Comparison of ENCODE assay signal across 1 cellular context in the genomic region with DNA sequence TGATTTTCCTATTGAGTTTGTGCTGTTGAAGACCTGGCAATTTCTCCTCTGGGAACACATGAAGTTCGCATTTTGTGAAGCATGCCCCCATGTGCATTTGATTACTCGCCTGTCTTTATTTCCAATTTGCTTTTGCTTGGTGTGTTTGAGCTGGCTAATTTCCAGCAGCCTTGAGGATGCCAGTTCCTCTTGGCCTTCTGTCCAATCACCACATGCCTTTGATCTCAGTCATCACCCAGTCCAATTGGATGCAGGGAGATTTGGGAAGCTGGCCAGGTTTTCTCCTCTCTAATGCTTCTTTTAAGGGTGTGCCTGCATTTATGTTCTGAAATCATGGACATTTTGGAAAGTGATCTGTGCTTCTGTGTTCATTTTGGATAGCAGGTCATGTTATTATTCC.
TF ChIP-seq lines count a peak whose summit lies in the region.

No MANE protein-coding gene starts in this region.

TF ChIP-seq in GM23338, 12 proteins besides CTCF, POLR2A, EP300 and RAD21 (continued from another document):
- TF ChIP-seq, protein P1, sequence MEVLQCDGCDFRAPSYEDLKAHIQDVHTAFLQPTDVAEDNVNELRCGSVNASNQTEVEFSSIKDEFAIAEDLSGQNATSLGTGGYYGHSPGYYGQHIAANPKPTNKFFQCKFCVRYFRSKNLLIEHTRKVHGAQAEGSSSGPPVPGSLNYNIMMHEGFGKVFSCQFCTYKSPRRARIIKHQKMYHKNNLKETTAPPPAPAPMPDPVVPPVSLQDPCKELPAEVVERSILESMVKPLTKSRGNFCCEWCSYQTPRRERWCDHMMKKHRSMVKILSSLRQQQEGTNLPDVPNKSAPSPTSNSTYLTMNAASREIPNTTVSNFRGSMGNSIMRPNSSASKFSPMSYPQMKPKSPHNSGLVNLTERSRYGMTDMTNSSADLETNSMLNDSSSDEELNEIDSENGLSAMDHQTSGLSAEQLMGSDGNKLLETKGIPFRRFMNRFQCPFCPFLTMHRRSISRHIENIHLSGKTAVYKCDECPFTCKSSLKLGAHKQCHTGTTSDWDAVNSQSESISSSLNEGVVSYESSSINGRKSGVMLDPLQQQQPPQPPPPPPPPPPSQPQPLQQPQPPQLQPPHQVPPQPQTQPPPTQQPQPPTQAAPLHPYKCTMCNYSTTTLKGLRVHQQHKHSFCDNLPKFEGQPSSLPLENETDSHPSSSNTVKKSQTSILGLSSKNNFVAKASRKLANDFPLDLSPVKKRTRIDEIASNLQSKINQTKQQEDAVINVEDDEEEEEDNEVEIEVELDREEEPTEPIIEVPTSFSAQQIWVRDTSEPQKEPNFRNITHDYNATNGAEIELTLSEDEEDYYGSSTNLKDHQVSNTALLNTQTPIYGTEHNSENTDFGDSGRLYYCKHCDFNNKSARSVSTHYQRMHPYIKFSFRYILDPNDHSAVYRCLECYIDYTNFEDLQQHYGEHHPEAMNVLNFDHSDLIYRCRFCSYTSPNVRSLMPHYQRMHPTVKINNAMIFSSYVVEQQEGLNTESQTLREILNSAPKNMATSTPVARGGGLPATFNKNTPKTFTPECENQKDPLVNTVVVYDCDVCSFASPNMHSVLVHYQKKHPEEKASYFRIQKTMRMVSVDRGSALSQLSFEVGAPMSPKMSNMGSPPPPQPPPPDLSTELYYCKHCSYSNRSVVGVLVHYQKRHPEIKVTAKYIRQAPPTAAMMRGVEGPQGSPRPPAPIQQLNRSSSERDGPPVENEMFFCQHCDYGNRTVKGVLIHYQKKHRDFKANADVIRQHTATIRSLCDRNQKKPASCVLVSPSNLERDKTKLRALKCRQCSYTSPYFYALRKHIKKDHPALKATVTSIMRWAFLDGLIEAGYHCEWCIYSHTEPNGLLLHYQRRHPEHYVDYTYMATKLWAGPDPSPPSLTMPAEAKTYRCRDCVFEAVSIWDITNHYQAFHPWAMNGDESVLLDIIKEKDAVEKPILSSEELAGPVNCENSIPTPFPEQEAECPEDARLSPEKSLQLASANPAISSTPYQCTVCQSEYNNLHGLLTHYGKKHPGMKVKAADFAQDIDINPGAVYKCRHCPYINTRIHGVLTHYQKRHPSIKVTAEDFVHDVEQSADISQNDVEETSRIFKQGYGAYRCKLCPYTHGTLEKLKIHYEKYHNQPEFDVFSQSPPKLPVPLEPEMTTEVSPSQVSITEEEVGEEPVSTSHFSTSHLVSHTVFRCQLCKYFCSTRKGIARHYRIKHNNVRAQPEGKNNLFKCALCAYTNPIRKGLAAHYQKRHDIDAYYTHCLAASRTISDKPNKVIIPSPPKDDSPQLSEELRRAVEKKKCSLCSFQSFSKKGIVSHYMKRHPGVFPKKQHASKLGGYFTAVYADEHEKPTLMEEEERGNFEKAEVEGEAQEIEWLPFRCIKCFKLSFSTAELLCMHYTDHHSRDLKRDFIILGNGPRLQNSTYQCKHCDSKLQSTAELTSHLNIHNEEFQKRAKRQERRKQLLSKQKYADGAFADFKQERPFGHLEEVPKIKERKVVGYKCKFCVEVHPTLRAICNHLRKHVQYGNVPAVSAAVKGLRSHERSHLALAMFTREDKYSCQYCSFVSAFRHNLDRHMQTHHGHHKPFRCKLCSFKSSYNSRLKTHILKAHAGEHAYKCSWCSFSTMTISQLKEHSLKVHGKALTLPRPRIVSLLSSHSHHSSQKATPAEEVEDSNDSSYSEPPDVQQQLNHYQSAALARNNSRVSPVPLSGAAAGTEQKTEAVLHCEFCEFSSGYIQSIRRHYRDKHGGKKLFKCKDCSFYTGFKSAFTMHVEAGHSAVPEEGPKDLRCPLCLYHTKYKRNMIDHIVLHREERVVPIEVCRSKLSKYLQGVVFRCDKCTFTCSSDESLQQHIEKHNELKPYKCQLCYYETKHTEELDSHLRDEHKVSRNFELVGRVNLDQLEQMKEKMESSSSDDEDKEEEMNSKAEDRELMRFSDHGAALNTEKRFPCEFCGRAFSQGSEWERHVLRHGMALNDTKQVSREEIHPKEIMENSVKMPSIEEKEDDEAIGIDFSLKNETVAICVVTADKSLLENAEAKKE (CRISPR knock-in tag; IDR thresholded peaks at IDR 0.05), result no peak
